8 cellular contexts compared by ENCODE assay signal in the genomic region with DNA sequence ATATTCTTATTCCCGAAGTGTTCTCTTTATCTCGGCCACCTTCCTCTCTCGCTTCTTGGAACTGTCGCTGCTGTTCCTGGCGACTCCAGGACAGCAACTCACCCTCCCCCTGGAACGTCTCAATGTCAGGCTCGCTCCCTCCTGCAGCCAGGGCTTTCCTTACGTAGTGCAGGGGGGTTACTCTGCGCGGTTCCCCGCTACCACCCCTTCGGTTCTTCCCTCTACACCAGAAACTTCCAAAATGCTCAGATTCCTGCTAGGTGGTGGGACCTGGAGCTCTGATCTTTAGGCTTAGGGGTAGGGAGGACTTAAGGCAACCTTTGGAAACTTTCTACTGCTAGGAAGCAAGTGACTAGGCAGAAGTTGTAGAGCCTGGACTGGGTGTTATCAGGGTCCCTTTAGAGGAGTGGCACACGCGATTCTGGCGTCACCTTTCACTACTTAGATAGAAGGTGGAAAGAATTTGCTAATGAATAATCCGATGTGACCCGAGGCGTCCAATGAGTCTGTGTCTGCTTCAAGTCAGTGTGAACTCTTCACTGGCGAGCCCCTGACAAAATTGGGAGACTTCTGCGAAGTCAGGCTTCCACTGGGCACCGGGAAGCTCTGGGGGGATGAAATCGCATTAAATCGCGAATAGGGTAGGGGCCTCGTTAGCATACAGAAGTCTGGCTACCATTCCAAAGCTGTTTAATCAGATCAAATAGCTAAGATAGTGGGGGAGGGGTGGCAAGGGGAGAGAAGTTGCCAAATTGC. TPM values are rescaled to one million over a fixed set of nuclear protein-coding genes. Genes with fewer than 3 reads are reported as not detected.
DNase-seq lines count a peak whose midpoint lies in the region; ATAC-seq, FAIRE-seq and TF ChIP-seq lines count a peak whose summit lies in the region.

No MANE protein-coding gene starts in this region.

- intact Hi-C loops in dendritic cell treated with granulocyte-macrophage colony-stimulating factor and Interleukin-4, amounts not matched to agents 40 ng/mL and 50 ng/mL, for 4 days (cut with micrococcal nuclease): loop anchor here (1.0 to 10.0 kb wide), 2 partner anchors 32 to 190 kb away; a partner anchor contains a TSS
- intact Hi-C loops in upper lobe of right lung (cut with DNase I): no loop called here

- H4K8ac ChIP-seq in mesenchymal stem cell (ENCODE audit: low read length): no peak overlapping the region

- H2BK12ac ChIP-seq in mesenchymal stem cell (ENCODE audit: low read length in 2 of 2): no peak overlapping the region

- no peaks in the 10 kb centered on the region for H3K9me3 Mint-ChIP-seq in dendritic cell treated with granulocyte-macrophage colony-stimulating factor and Interleukin-4, amounts not matched to agents 40 ng/mL and 50 ng/mL, for 4 days

- TF ChIP-seq POLR2A in GM12892 (IDR thresholded peaks at IDR 0.05; ENCODE audit: low read depth, low read length) (no peak), Peyer's patch (IDR thresholded peaks at IDR 0.05) (no peak)

- no peak overlapping the region for H2BK5ac ChIP-seq in mesenchymal stem cell (ENCODE audit: low read depth, low read length, poor library complexity, severe bottlenecking)

- ATAC-seq in upper lobe of right lung (peak; percentile 17), HG02759 (IDR thresholded peaks at IDR 0.05; ENCODE audit: unreplicated experiment) (no peak), GM19328 (IDR thresholded peaks at IDR 0.05; ENCODE audit: unreplicated experiment) (no peak)

- H3K9ac ChIP-seq in mesenchymal stem cell (ENCODE audit: low read length): peak overlapping the region; percentile 71

- no peak overlapping the region for H2AK5ac ChIP-seq in mesenchymal stem cell (ENCODE audit: low read length, severe bottlenecking)

- H2AFZ ChIP-seq in mesenchymal stem cell (ENCODE audit: low read depth, low read length): peak overlapping the region; percentile 67

- peaks cover 75% of the 10 kb centered on the region for H3K27me3 Mint-ChIP-seq in dendritic cell treated with granulocyte-macrophage colony-stimulating factor and Interleukin-4, amounts not matched to agents 40 ng/mL and 50 ng/mL, for 4 days

- H3K4me1 ChIP-seq in Peyer's patch (peaks cover 0 to 23% (median 4%) of the 10 kb centered on the region in 4 donors), mesenchymal stem cell (ENCODE audit: control insufficient read depth, insufficient read depth, low read depth, low read length) (peaks cover 5% of the 10 kb centered on the region), upper lobe of right lung (peaks cover 22% of the 10 kb centered on the region)

- H3K4me3 ChIP-seq in Peyer's patch (peak overlapping the region; percentile 65 to 79 (median 73)), mesenchymal stem cell (ENCODE audit: insufficient read depth in 1 of 2, low read depth in 1 of 2, low read length in 2 of 2) (peak overlapping the region; percentile 52 to 93), upper lobe of right lung (peak overlapping the region; percentile 90)

- peaks cover 6% of the 10 kb centered on the region for H3K36me3 Mint-ChIP-seq in dendritic cell treated with granulocyte-macrophage colony-stimulating factor and Interleukin-4, amounts not matched to agents 40 ng/mL and 50 ng/mL, for 4 days (ENCODE audit: low read depth)

- no peak overlapping the region for H3K4ac ChIP-seq in mesenchymal stem cell (ENCODE audit: low read depth in 1 of 2, low read length in 2 of 2)

- H3K79me1 ChIP-seq in mesenchymal stem cell (replicated peaks; ENCODE audit: low read length, poor library complexity, severe bottlenecking): no peaks in the 10 kb centered on the region

- TF ChIP-seq CTCF in Peyer's patch (IDR thresholded peaks at IDR 0.05): no peak
- TF ChIP-seq CTCF in upper lobe of right lung (IDR thresholded peaks at IDR 0.05): no peak

- H3K27me3 ChIP-seq in Peyer's patch: no peaks in the 10 kb centered on the region
- H3K27me3 ChIP-seq in mesenchymal stem cell (ENCODE audit: control insufficient read depth in 1 of 2, insufficient read depth in 1 of 2, low read length in 2 of 2): peaks cover 0 to 14% of the 10 kb centered on the region in 2 experiments
- peaks cover 48% of the 10 kb centered on the region for H3K27me3 ChIP-seq in upper lobe of right lung

- H4K91ac ChIP-seq in mesenchymal stem cell (ENCODE audit: low read length): no peak overlapping the region

- H3K4me1 Mint-ChIP-seq in dendritic cell treated with granulocyte-macrophage colony-stimulating factor and Interleukin-4, amounts not matched to agents 40 ng/mL and 50 ng/mL, for 4 days (ENCODE audit: low read depth): peaks cover 35% of the 10 kb centered on the region

- no peak overlapping the region for H2BK15ac ChIP-seq in mesenchymal stem cell (ENCODE audit: low read depth, poor library complexity, severe bottlenecking)

- no peak overlapping the region for H2BK120ac ChIP-seq in mesenchymal stem cell (ENCODE audit: low read depth, low read length)

- DNase-seq in GM12892 (ENCODE audit: insufficient read length): no peak
- peak in 2 of 3 donors; percentile 49 to 57 for DNase-seq in Peyer's patch
- DNase-seq in mesenchymal stem cell: peak; percentile 45
- no peak for DNase-seq in upper lobe of right lung
- DNase-seq in mesenteric fat pad (ENCODE audit: low spot score): no peak

- H3K23ac ChIP-seq in mesenchymal stem cell (ENCODE audit: low read length in 2 of 2): no peak overlapping the region

- no peaks in the 10 kb centered on the region for H3K36me3 ChIP-seq in Peyer's patch
- no peaks in the 10 kb centered on the region for H3K36me3 ChIP-seq in mesenchymal stem cell (ENCODE audit: control insufficient read depth in 1 of 2, insufficient read depth in 2 of 2, low read depth in 1 of 2, low read length in 2 of 2)
- no peaks in the 10 kb centered on the region for H3K36me3 ChIP-seq in upper lobe of right lung

- peak overlapping the region; percentile 91 for H3K4me2 ChIP-seq in mesenchymal stem cell (ENCODE audit: low read length, poor library complexity, severe bottlenecking)

- FAIRE-seq in GM12892 (lab: Jason Lieb, UNC): peak; percentile 61

- WGBS in mesenchymal stem cell: under 1% methylated on average over 19 of the region's 25 CpGs

- H3K9me3 ChIP-seq in Peyer's patch (no peaks in the 10 kb centered on the region), mesenchymal stem cell (ENCODE audit: control insufficient read depth, low read length) (no peaks in the 10 kb centered on the region), upper lobe of right lung (no peaks in the 10 kb centered on the region)

- H3K27ac ChIP-seq in Peyer's patch: peak overlapping the region in 2 of 4 donors; percentile 9 to 47
- H3K27ac ChIP-seq in mesenchymal stem cell (ENCODE audit: low read length, poor library complexity, severe bottlenecking): peak overlapping the region; percentile 34
- H3K27ac ChIP-seq in upper lobe of right lung: no peak overlapping the region

- peak overlapping the region; percentile 81 for H3K4me3 Mint-ChIP-seq in dendritic cell treated with granulocyte-macrophage colony-stimulating factor and Interleukin-4, amounts not matched to agents 40 ng/mL and 50 ng/mL, for 4 days

- H3K14ac ChIP-seq in mesenchymal stem cell (ENCODE audit: low read length in 2 of 2): no peak overlapping the region

- H3K18ac ChIP-seq in mesenchymal stem cell (ENCODE audit: low read depth in 1 of 2, low read length in 2 of 2): peak overlapping the region in 1 of 2 experiments; percentile 42

- no peak overlapping the region for H3K27ac Mint-ChIP-seq in dendritic cell treated with granulocyte-macrophage colony-stimulating factor and Interleukin-4, amounts not matched to agents 40 ng/mL and 50 ng/mL, for 4 days

RNA-seq across cellular contexts. Expression of a gene that starts 0.9 kb away (rescaled TPM):
- 2.2 TPM for polyA plus RNA-seq in GM12892 (2012; ENCODE audit: missing spikeins)
- 10 to 100 TPM; 10.7 to 25.6 (median 17.9) TPM for total RNA-seq in Peyer's patch
- 1.0 TPM for polyA plus RNA-seq in mesenchymal stem cell (2013, experiment 1 of 2)
- 0.90 TPM for polyA plus RNA-seq in mesenchymal stem cell (2013, experiment 2 of 2)
- 0.90 TPM for total RNA-seq in upper lobe of right lung
- 0.64 TPM for total RNA-seq in mesenteric fat pad

RNA-seq across cellular contexts. Expression of a gene that starts 31.5 kb away (rescaled TPM):
- 26.0 TPM for polyA plus RNA-seq in GM12892 (2012; ENCODE audit: missing spikeins)
- total RNA-seq in Peyer's patch (10 to 100 TPM; 11.2 to 49.5 (median 27.6) TPM), upper lobe of right lung (21.1 TPM), mesenteric fat pad (18.9 TPM)
- 21.1 TPM for polyA plus RNA-seq in mesenchymal stem cell (2013, experiment 1 of 2)
- polyA plus RNA-seq in mesenchymal stem cell (2013, experiment 2 of 2): 23.4 TPM

Comparison
In these comparisons a context has a peak if more than half of its experiments do, and no peak if none do; other contexts are left out.
1. DNase-seq: peak in Peyer's patch (2 of 3) and mesenchymal stem cell (single experiment); none in GM12892 (single experiment), upper lobe of right lung (single experiment) and mesenteric fat pad (single experiment).
2. Peak in every context shown above with its lines, with median percentiles within 50 percentile points of each other: H3K4me3 ChIP-seq.